In genomic region chr19:55408320-55408836, GRCh38 we compare ENCODE assay signal across 8 cellular contexts. TPM values are rescaled to one million over a fixed set of nuclear protein-coding genes. Genes with fewer than 3 reads are reported as not detected.
A peak's percentile ranks its signal among the peaks of the same experiment; 100 is the strongest.
DNase-seq lines count a peak whose midpoint lies in the region; ATAC-seq and TF ChIP-seq lines count a peak whose summit lies in the region.

No MANE protein-coding gene starts in this region.

- H3K27ac Mint-ChIP-seq in CD4-positive, alpha-beta memory T cell = peak overlapping the region; percentile 98 to 100 (median 99)
- peak overlapping the region; percentile 99 for H3K27ac Mint-ChIP-seq in neural progenitor cell

- intact Hi-C loops in CD4-positive, alpha-beta memory T cell (cut with micrococcal nuclease) = loop anchor here (1.0 to 5.0 kb wide), 5 partner anchors 23 to 234 kb away; partner anchors contain the start of genes ISOC2, KMT5C, PPP6R1 and RPL28

- H3K4me3 ChIP-seq in CD4-positive, alpha-beta memory T cell (ENCODE audit: low read length in 2 of 2) = peak overlapping the region; percentile 64 to 69
- H3K4me3 ChIP-seq in NT2/D1 (ENCODE audit: insufficient read length, low read depth) (peak overlapping the region; percentile 9), duodenal mucosa (ENCODE audit: low read depth in 1 of 2, low read length in 2 of 2) (peak overlapping the region; percentile 78 to 84), neural progenitor cell (peak overlapping the region; percentile 6)

- TF ChIP-seq CTCF in neural progenitor cell (IDR thresholded peaks at IDR 0.05) = no peak

- H3K9me3 Mint-ChIP-seq in CD4-positive, alpha-beta memory T cell = peaks cover 0 to 17% (median 0%) of the 10 kb centered on the region in 8 donors
- H3K9me3 Mint-ChIP-seq in neural progenitor cell = peaks cover 13% of the 10 kb centered on the region

- POLR2A ChIA-PET in CD4-positive, alpha-beta memory T cell (lab: Charles Lee; ENCODE audit: partially characterized antibody) = interaction anchor here (0.6 to 8.5 kb wide), 28 partner anchors 10 to 291 kb away, joined by 3 to 247 read pairs (median 6); partner anchors contain the start of genes BRSK1, FIZ1, HSPBP1 and ISOC2

- peak overlapping the region; percentile 21 for H3K4me2 ChIP-seq in neural progenitor cell

- CTCF ChIA-PET in CD4-positive, alpha-beta memory T cell (lab: Charles Lee; ENCODE audit: partially characterized antibody) = interaction anchor here (0.7 to 2.4 kb wide), 5 partner anchors 11 to 107 kb away, joined by 3 to 14 read pairs (median 6); no protein-coding TSS in a partner anchor

- no peaks in the 10 kb centered on the region for H3K9me3 ChIP-seq in CD4-positive, alpha-beta memory T cell (ENCODE audit: control insufficient read depth in 1 of 2, low read length in 2 of 2)
- H3K9me3 ChIP-seq in NT2/D1 (ENCODE audit: insufficient read depth, low read length) (peaks cover 18% of the 10 kb centered on the region; the same call in 1 of the 2 replicates), duodenal mucosa (ENCODE audit: control insufficient read depth in 1 of 2, low read length in 2 of 2) (no peaks in the 10 kb centered on the region), neural progenitor cell (ENCODE audit: low read depth) (no peaks in the 10 kb centered on the region)

- peaks cover 36% of the 10 kb centered on the region for H3F3A ChIP-seq in neural progenitor cell (ENCODE audit: low read depth)

- peaks cover 9% of the 10 kb centered on the region for H3K36me3 ChIP-seq in CD4-positive, alpha-beta memory T cell (ENCODE audit: insufficient read depth, low read length)
- peaks cover 29% of the 10 kb centered on the region for H3K36me3 ChIP-seq in NT2/D1 (ENCODE audit: insufficient read depth, insufficient read length, low read length)
- peaks cover 8 to 20% of the 10 kb centered on the region in 2 donors for H3K36me3 ChIP-seq in duodenal mucosa (ENCODE audit: control insufficient read depth in 1 of 2, insufficient read depth in 2 of 2, low read length in 2 of 2)
- peaks cover under 1% of the 10 kb centered on the region for H3K36me3 ChIP-seq in neural progenitor cell

- H3K79me2 ChIP-seq in neural progenitor cell (ENCODE audit: low read depth) = peaks cover 41% of the 10 kb centered on the region

- H3K27me3 ChIP-seq in CD4-positive, alpha-beta memory T cell (ENCODE audit: insufficient read depth, low read length) = no peaks in the 10 kb centered on the region
- H3K27me3 ChIP-seq in NT2/D1 (ENCODE audit: insufficient read depth, insufficient read length) (no peaks in the 10 kb centered on the region), duodenal mucosa (ENCODE audit: control insufficient read depth in 1 of 2, insufficient read depth in 2 of 2, low read length in 2 of 2) (no peaks in the 10 kb centered on the region), neural progenitor cell (no peaks in the 10 kb centered on the region)

- H2AFZ ChIP-seq in neural progenitor cell (replicated peaks) = no peak overlapping the region

- peak overlapping the region; percentile 99 for H3K27ac ChIP-seq in CD4-positive, alpha-beta memory T cell (ENCODE audit: low read depth, low read length)
- H3K27ac ChIP-seq in duodenal mucosa (ENCODE audit: low read depth, low read length) (peak overlapping the region; percentile 82), neural progenitor cell (no peak overlapping the region)

- DNase-seq in CD4-positive, alpha-beta memory T cell = no peak
- no peak for DNase-seq in NT2/D1 (ENCODE audit: low read depth, low spot score)
- no peak for DNase-seq in neural progenitor cell (ENCODE audit: low spot score)
- DNase-seq in GM19238 (ENCODE audit: insufficient read length, low spot score) = no peak
- DNase-seq in kidney glomerular epithelial cell (lab: John Stamatoyannopoulos, UW) = no peak

- peak overlapping the region; percentile 89 to 96 (median 93) for H3K4me3 Mint-ChIP-seq in CD4-positive, alpha-beta memory T cell
- H3K4me3 Mint-ChIP-seq in neural progenitor cell = peak overlapping the region; percentile 95

- ATAC-seq in HG03108 (IDR thresholded peaks at IDR 0.05; ENCODE audit: unreplicated experiment) = no peak
- no peak for ATAC-seq in HG03354 (IDR thresholded peaks at IDR 0.05; ENCODE audit: poor library complexity, severe bottlenecking, unreplicated experiment)

- peaks cover 24% of the 10 kb centered on the region for H3K4me1 ChIP-seq in CD4-positive, alpha-beta memory T cell (ENCODE audit: insufficient read depth, low read length)
- H3K4me1 ChIP-seq in NT2/D1 (ENCODE audit: insufficient read depth, insufficient read length) (peaks cover 8% of the 10 kb centered on the region), duodenal mucosa (ENCODE audit: control insufficient read depth in 1 of 2, insufficient read depth in 2 of 2, low read length in 2 of 2) (peaks cover 15 to 22% of the 10 kb centered on the region in 2 donors), neural progenitor cell (peaks cover 15% of the 10 kb centered on the region)

- H3K9ac ChIP-seq in NT2/D1 (ENCODE audit: insufficient read length, low read depth) (no peak overlapping the region), duodenal mucosa (ENCODE audit: low read depth in 1 of 2, low read length in 2 of 2) (peak overlapping the region; percentile 42 to 80), neural progenitor cell (no peak overlapping the region)

- H3K36me3 Mint-ChIP-seq in CD4-positive, alpha-beta memory T cell = peaks cover 11 to 30% of the 10 kb centered on the region in 2 donors
- H3K36me3 Mint-ChIP-seq in neural progenitor cell = peaks cover 24% of the 10 kb centered on the region

- peaks cover 22 to 32% (median 28%) of the 10 kb centered on the region in 4 donors for H3K4me1 Mint-ChIP-seq in CD4-positive, alpha-beta memory T cell
- H3K4me1 Mint-ChIP-seq in neural progenitor cell = peaks cover 30% of the 10 kb centered on the region

- H4K20me1 ChIP-seq in neural progenitor cell (ENCODE audit: low read depth) = peaks cover 40% of the 10 kb centered on the region

- no peaks in the 10 kb centered on the region for H3K27me3 Mint-ChIP-seq in CD4-positive, alpha-beta memory T cell
- H3K27me3 Mint-ChIP-seq in neural progenitor cell (ENCODE audit: insufficient read depth, low read depth) = peaks cover 14% of the 10 kb centered on the region

RNA-seq across cellular contexts. Expression of gene UBE2S, which starts 0.8 kb away (rescaled TPM):
- 10 to 100 TPM; 18.0 to 21.6 TPM for total RNA-seq in CD4-positive, alpha-beta memory T cell
- 10 to 100 TPM; 24.2 to 25.4 TPM for polyA plus RNA-seq in CD4-positive, alpha-beta memory T cell
- total RNA-seq in neural progenitor cell (ENCODE audit: low replicate concordance) = 118 and 159 TPM in 2 replicates

RNA-seq across cellular contexts. Expression of gene RPL28, which starts 22.6 kb away (rescaled TPM):
- total RNA-seq in CD4-positive, alpha-beta memory T cell = 1,000 to 10,000 TPM; 3,136 to 3,159 TPM
- 100 to 1,000 TPM; 257 to 784 TPM for polyA plus RNA-seq in CD4-positive, alpha-beta memory T cell
- total RNA-seq in neural progenitor cell (ENCODE audit: low replicate concordance) = 1,017 and 1,124 TPM in 2 replicates

RNA-seq across cellular contexts. Expression of gene TMEM238, which starts 24.3 kb away (rescaled TPM):
- total RNA-seq in CD4-positive, alpha-beta memory T cell = 1 to 10 TPM; 9.6 to 9.9 TPM
- polyA plus RNA-seq in CD4-positive, alpha-beta memory T cell = 1 to 10 TPM in 1 of 2 donors, not detected in 1; 2.4 TPM
- total RNA-seq in neural progenitor cell (ENCODE audit: low replicate concordance) = 0.15 TPM in 1 of 2 replicates, not detected in the other

RNA-seq across cellular contexts. Expression of gene TMEM190, which starts 31.8 kb away (rescaled TPM):
- total RNA-seq in CD4-positive, alpha-beta memory T cell = not detected
- not detected for polyA plus RNA-seq in CD4-positive, alpha-beta memory T cell
- total RNA-seq in neural progenitor cell (ENCODE audit: low replicate concordance) = not detected in 2 replicates

RNA-seq across cellular contexts. Expression of gene SHISA7, which starts 34.7 kb away (rescaled TPM):
- not detected for total RNA-seq in CD4-positive, alpha-beta memory T cell
- polyA plus RNA-seq in CD4-positive, alpha-beta memory T cell = not detected
- total RNA-seq in neural progenitor cell (ENCODE audit: low replicate concordance) = 0.09 and 0.21 TPM in 2 replicates

Comparison
In these comparisons a context has a peak if more than half of its experiments do, and no peak if none do; other contexts are left out.
1. H3K4me3 ChIP-seq: peak in every context shown above with its lines; median percentile 81 in duodenal mucosa; 66 in CD4-positive, alpha-beta memory T cell; 9 in NT2/D1; 6 in neural progenitor cell.
2. H3K9ac ChIP-seq: peak in duodenal mucosa (2 of 2); none in NT2/D1 (single experiment) and neural progenitor cell (single experiment).